Comparison of ENCODE assay signal across 8 cellular contexts in genomic region chr17:80790021-80790765, GRCh38.
DNase-seq lines count a peak whose midpoint lies in the region; ATAC-seq, FAIRE-seq and TF ChIP-seq lines count a peak whose summit lies in the region.

No MANE protein-coding gene starts in this region.

- peak overlapping the region; percentile 99 for H3K27ac Mint-ChIP-seq in activated naive CD4-positive, alpha-beta T cell treated with anti-CD3 and anti-CD28 coated beads, Interleukin-2, amount 50 U/mL, for 72 hours
- peak overlapping the region; percentile 98 for H3K27ac Mint-ChIP-seq in osteocyte (ENCODE audit: unreplicated experiment)

- DNase-seq in GM12891 (ENCODE audit: insufficient read length, low spot score) (peak; percentile 56), osteocyte (ENCODE audit: extremely low spot score, unreplicated experiment) (no peak), NCI-H748 (lab: John Stamatoyannopoulos, UW; ENCODE audit: unreplicated experiment) (no peak), NCI-H128 (lab: John Stamatoyannopoulos, UW; ENCODE audit: unreplicated experiment) (no peak), H54 (ENCODE audit: insufficient read length, low spot score) (no peak), SHP77 treated with DMSO at 0.1 percent for 48 hours (lab: John Stamatoyannopoulos, UW) (no peak)
- peak; percentile 33 to 60 for DNase-seq in activated naive CD4-positive, alpha-beta T cell treated with anti-CD3 and anti-CD28 coated beads, Interleukin-2, amount 50 U/mL, for 72 hours (ENCODE audit: low spot score in 2 of 2)

- H3K36me3 Mint-ChIP-seq in activated naive CD4-positive, alpha-beta T cell treated with anti-CD3 and anti-CD28 coated beads, Interleukin-2, amount 50 U/mL, for 72 hours, result peaks cover 51 to 60% of the 10 kb centered on the region in 2 donors
- peaks cover 5% of the 10 kb centered on the region for H3K36me3 Mint-ChIP-seq in osteocyte (ENCODE audit: unreplicated experiment)

- H3K4me3 Mint-ChIP-seq in osteocyte (ENCODE audit: unreplicated experiment), result peak overlapping the region; percentile 51

- H3K9me3 Mint-ChIP-seq in activated naive CD4-positive, alpha-beta T cell treated with anti-CD3 and anti-CD28 coated beads, Interleukin-2, amount 50 U/mL, for 72 hours, result peaks cover 9 to 17% of the 10 kb centered on the region in 2 donors
- peaks cover 3% of the 10 kb centered on the region for H3K9me3 Mint-ChIP-seq in osteocyte (ENCODE audit: unreplicated experiment)

- no peak for FAIRE-seq in GM12891 (lab: Jason Lieb, UNC)
- no peak for FAIRE-seq in H54 (lab: Jason Lieb, UNC)

- ATAC-seq in HG02973 (IDR thresholded peaks at IDR 0.05; ENCODE audit: unreplicated experiment), result peak; percentile 58
- ATAC-seq in activated naive CD4-positive, alpha-beta T cell treated with anti-CD3 and anti-CD28 coated beads, Interleukin-2, amount 50 U/mL, for 72 hours, result peak; percentile 25 to 36

- TF ChIP-seq CTCF in osteocyte (IDR thresholded peaks at IDR 0.05), result no peak

- H3K4me1 Mint-ChIP-seq in osteocyte (ENCODE audit: unreplicated experiment), result peaks cover 95% of the 10 kb centered on the region

- no peak for TF ChIP-seq POLR2A in GM12891 (IDR thresholded peaks at IDR 0.05; ENCODE audit: low read depth, low read length)
- no peak for TF ChIP-seq POLR2A in H54 (IDR thresholded peaks at IDR 0.05; ENCODE audit: low read depth, low read length)

- no peaks in the 10 kb centered on the region for H3K27me3 Mint-ChIP-seq in osteocyte (ENCODE audit: unreplicated experiment)

TF ChIP-seq in GM12891, 5 proteins besides CTCF, POLR2A, EP300 and RAD21:
- no peak for TF ChIP-seq PAX5 (IDR thresholded peaks at IDR 0.05; ENCODE audit: insufficient read depth, low read length, severe bottlenecking)
- TF ChIP-seq SPI1 (IDR thresholded peaks at IDR 0.05; ENCODE audit: low read depth, low read length), result peak; percentile 83

Comparison
In these comparisons a context has a peak if more than half of its experiments do, and no peak if none do; other contexts are left out.
1. DNase-seq: peak in GM12891 (single experiment) and activated naive CD4-positive, alpha-beta T cell treated with anti-CD3 and anti-CD28 coated beads, Interleukin-2, amount 50 U/mL, for 72 hours (2 of 2); none in osteocyte (single experiment), NCI-H748 (single experiment), NCI-H128 (single experiment), H54 (single experiment) and SHP77 treated with DMSO at 0.1 percent for 48 hours (single experiment).